In genomic region chr1:116508984-116509980, GRCh38 we compare ENCODE assay signal across 1 cellular context.
TF ChIP-seq lines count a peak whose summit lies in the region.

No MANE protein-coding gene starts in this region.

TF ChIP-seq in K562, 482 proteins besides CTCF, POLR2A, EP300 and RAD21 (continued from another document and continues in another):
- TF ChIP-seq ZNF316 (IDR thresholded peaks at IDR 0.05) (peak; percentile 15; the same call in 1 of the 2 replicates), U2AF1 (optimal IDR thresholded peaks at IDR 0.05; ENCODE audit: low read depth, low read length) (no peak), C11orf30 (IDR thresholded peaks at IDR 0.05; ENCODE audit: low read depth) (peak; percentile 41; the same call in 1 of the 2 replicates), NR2C2 (CRISPR knock-in tag; IDR thresholded peaks at IDR 0.05) (no peak), NR2C2 (tag; IDR thresholded peaks at IDR 0.05) (no peak), ARID1B (IDR thresholded peaks at IDR 0.05) (peak; percentile 37), RBM25 (IDR thresholded peaks at IDR 0.05; ENCODE audit: low read depth, low read length, severe bottlenecking) (no peak), MAFG (tag; conservative IDR thresholded peaks at IDR 0.05) (0 out of 2 replicates have a peak, but pooled peaks have one; percentile 17), SMARCA4 (IDR thresholded peaks at IDR 0.05) (no peak), BRF2 (IDR thresholded peaks at IDR 0.05; ENCODE audit: borderline replicate concordance, insufficient read depth, insufficient read length) (no peak), NRF1 (conservative IDR thresholded peaks at IDR 0.05 in 1 of 2, IDR thresholded peaks at IDR 0.05 in 1 of 2) (no peak), SP1 (CRISPR knock-in tag; IDR thresholded peaks at IDR 0.05) (no peak), GABPB2 (CRISPR knock-in tag; conservative IDR thresholded peaks at IDR 0.05) (no peak), CBX3 (IDR thresholded peaks at IDR 0.05; ENCODE audit: borderline replicate concordance in 1 of 2, low read length in 2 of 2) (no peak), JUN (IDR thresholded peaks at IDR 0.05; ENCODE audit: borderline replicate concordance, low read depth, low read length) (peak; percentile 43; the same call in 1 of the 2 replicates), JUN (CRISPR knock-in tag; IDR thresholded peaks at IDR 0.05; ENCODE audit: borderline replicate concordance) (no peak), NELFE (IDR thresholded peaks at IDR 0.05; ENCODE audit: insufficient read depth, insufficient read length) (no peak), CBX2 (IDR thresholded peaks at IDR 0.05; ENCODE audit: insufficient read depth, low read length, poor library complexity, severe bottlenecking) (no peak), ZNF384 (IDR thresholded peaks at IDR 0.05; ENCODE audit: low read depth, low read length) (0 out of 2 replicates have a peak, but pooled peaks have one; percentile 35), NONO (IDR thresholded peaks at IDR 0.05; ENCODE audit: low read depth in 2 of 2, low read length in 1 of 2) (no peak), MLLT1 (IDR thresholded peaks at IDR 0.05) (no peak), ZNF766 (CRISPR knock-in tag; conservative IDR thresholded peaks at IDR 0.05) (no peak), SIN3B (IDR thresholded peaks at IDR 0.05; ENCODE audit: low read depth) (no peak), ZNF175 (CRISPR knock-in tag; IDR thresholded peaks at IDR 0.05; ENCODE audit: low read depth) (0 out of 2 replicates have a peak, but pooled peaks have one; percentile 29), FOSL1 (tag; conservative IDR thresholded peaks at IDR 0.05) (peak; percentile 84), E2F3 (CRISPR knock-in tag; IDR thresholded peaks at IDR 0.05) (no peak), NR1H2 (CRISPR knock-in tag; IDR thresholded peaks at IDR 0.05) (no peak), ZNF655 (CRISPR knock-in tag; IDR thresholded peaks at IDR 0.05) (no peak), SP2 (IDR thresholded peaks at IDR 0.05; ENCODE audit: extremely low read depth, low read depth, low read length, poor library complexity, severe bottlenecking) (no peak), BACH1 (tag; IDR thresholded peaks at IDR 0.05) (no peak), ATF3 (IDR thresholded peaks at IDR 0.05) (peak; percentile 72), ATF3 (CRISPR knock-in tag; conservative IDR thresholded peaks at IDR 0.05) (no peak), L3MBTL2 (IDR thresholded peaks at IDR 0.05) (no peak), RBFOX2 (IDR thresholded peaks at IDR 0.05; ENCODE audit: low read depth, low read length) (no peak), DPF2 (IDR thresholded peaks at IDR 0.05) (peak; percentile 57; the same call in 1 of the 2 replicates), KLF1 (tag; IDR thresholded peaks at IDR 0.05) (no peak), TCF7L2 (IDR thresholded peaks at IDR 0.05; ENCODE audit: low read depth, low read length) (no peak), NFYB (IDR thresholded peaks at IDR 0.05; ENCODE audit: extremely low read depth, insufficient read length) (no peak), SMARCB1 (IDR thresholded peaks at IDR 0.05; ENCODE audit: insufficient read length, low read depth) (no peak), MAZ (CRISPR knock-in tag; conservative IDR thresholded peaks at IDR 0.05 in 1 of 2, IDR thresholded peaks at IDR 0.05 in 1 of 2) (no peak), MYC (IDR thresholded peaks at IDR 0.05; ENCODE audit: low read depth, low read length) (no peak), MYC (CRISPR knock-in tag; IDR thresholded peaks at IDR 0.05; ENCODE audit: borderline replicate concordance, low read depth) (no peak), PATZ1 (CRISPR knock-in tag; IDR thresholded peaks at IDR 0.05; ENCODE audit: borderline replicate concordance) (no peak), HMBOX1 (IDR thresholded peaks at IDR 0.05) (no peak; the same call in 1 of the 2 replicates), CCAR2 (IDR thresholded peaks at IDR 0.05; ENCODE audit: low read depth, low read length) (no peak), SMARCC2 (IDR thresholded peaks at IDR 0.05; ENCODE audit: low read depth) (0 out of 2 replicates have a peak, but pooled peaks have one; percentile 27), MLX (CRISPR knock-in tag; conservative IDR thresholded peaks at IDR 0.05) (no peak), ZNF717 (CRISPR knock-in tag; IDR thresholded peaks at IDR 0.05) (no peak), RBM17 (IDR thresholded peaks at IDR 0.05; ENCODE audit: borderline replicate concordance, low read depth, low read length) (no peak), ILF3 (IDR thresholded peaks at IDR 0.05; ENCODE audit: borderline replicate concordance) (no peak), RFX7 (CRISPR knock-in tag; IDR thresholded peaks at IDR 0.05) (no peak), TARDBP (IDR thresholded peaks at IDR 0.05) (no peak)
- TF ChIP-seq, protein P1, sequence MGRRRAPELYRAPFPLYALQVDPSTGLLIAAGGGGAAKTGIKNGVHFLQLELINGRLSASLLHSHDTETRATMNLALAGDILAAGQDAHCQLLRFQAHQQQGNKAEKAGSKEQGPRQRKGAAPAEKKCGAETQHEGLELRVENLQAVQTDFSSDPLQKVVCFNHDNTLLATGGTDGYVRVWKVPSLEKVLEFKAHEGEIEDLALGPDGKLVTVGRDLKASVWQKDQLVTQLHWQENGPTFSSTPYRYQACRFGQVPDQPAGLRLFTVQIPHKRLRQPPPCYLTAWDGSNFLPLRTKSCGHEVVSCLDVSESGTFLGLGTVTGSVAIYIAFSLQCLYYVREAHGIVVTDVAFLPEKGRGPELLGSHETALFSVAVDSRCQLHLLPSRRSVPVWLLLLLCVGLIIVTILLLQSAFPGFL (CRISPR knock-in tag; IDR thresholded peaks at IDR 0.05): no peak
- TF ChIP-seq, protein P2, sequence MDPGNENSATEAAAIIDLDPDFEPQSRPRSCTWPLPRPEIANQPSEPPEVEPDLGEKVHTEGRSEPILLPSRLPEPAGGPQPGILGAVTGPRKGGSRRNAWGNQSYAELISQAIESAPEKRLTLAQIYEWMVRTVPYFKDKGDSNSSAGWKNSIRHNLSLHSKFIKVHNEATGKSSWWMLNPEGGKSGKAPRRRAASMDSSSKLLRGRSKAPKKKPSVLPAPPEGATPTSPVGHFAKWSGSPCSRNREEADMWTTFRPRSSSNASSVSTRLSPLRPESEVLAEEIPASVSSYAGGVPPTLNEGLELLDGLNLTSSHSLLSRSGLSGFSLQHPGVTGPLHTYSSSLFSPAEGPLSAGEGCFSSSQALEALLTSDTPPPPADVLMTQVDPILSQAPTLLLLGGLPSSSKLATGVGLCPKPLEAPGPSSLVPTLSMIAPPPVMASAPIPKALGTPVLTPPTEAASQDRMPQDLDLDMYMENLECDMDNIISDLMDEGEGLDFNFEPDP (CRISPR knock-in tag; IDR thresholded peaks at IDR 0.05): no peak
- TF ChIP-seq, protein P3, sequence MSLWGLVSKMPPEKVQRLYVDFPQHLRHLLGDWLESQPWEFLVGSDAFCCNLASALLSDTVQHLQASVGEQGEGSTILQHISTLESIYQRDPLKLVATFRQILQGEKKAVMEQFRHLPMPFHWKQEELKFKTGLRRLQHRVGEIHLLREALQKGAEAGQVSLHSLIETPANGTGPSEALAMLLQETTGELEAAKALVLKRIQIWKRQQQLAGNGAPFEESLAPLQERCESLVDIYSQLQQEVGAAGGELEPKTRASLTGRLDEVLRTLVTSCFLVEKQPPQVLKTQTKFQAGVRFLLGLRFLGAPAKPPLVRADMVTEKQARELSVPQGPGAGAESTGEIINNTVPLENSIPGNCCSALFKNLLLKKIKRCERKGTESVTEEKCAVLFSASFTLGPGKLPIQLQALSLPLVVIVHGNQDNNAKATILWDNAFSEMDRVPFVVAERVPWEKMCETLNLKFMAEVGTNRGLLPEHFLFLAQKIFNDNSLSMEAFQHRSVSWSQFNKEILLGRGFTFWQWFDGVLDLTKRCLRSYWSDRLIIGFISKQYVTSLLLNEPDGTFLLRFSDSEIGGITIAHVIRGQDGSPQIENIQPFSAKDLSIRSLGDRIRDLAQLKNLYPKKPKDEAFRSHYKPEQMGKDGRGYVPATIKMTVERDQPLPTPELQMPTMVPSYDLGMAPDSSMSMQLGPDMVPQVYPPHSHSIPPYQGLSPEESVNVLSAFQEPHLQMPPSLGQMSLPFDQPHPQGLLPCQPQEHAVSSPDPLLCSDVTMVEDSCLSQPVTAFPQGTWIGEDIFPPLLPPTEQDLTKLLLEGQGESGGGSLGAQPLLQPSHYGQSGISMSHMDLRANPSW (CRISPR knock-in tag; IDR thresholded peaks at IDR 0.05): 0 out of 2 replicates have a peak, but pooled peaks have one; percentile 53
- TF ChIP-seq, protein P4, sequence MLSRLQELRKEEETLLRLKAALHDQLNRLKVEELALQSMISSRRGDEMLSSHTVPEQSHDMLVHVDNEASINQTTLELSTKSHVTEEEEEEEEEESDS (CRISPR knock-in tag; IDR thresholded peaks at IDR 0.05): no peak
- TF ChIP-seq, protein P5, sequence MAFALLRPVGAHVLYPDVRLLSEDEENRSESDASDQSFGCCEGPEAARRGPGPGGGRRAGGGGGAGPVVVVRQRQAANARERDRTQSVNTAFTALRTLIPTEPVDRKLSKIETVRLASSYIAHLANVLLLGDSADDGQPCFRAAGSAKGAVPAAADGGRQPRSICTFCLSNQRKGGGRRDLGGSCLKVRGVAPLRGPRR (CRISPR knock-in tag; IDR thresholded peaks at IDR 0.05): no peak
